1 cellular context compared by ENCODE assay signal in genomic region chr17:74776044-74776962, GRCh38.
TF ChIP-seq lines count a peak whose summit lies in the region.

Gene NAT9 (minus strand): TSS chr17:74776345. CDS start chr17:74775698, 647 bp downstream.

TF ChIP-seq in HepG2, 621 proteins besides CTCF, POLR2A, EP300 and RAD21 (continued from another document and continues in another):
- no peak for TF ChIP-seq FUBP1 (CRISPR knock-in tag; IDR thresholded peaks at IDR 0.05; ENCODE audit: borderline replicate concordance)
- peak; percentile 70 for TF ChIP-seq ZNF776 (CRISPR knock-in tag; IDR thresholded peaks at IDR 0.05)
- TF ChIP-seq HES4 (CRISPR knock-in tag; IDR thresholded peaks at IDR 0.05; ENCODE audit: borderline replicate concordance) = peak; percentile 82; the same call in 1 of the 2 replicates
- TF ChIP-seq ZNF558 (CRISPR knock-in tag; IDR thresholded peaks at IDR 0.05; ENCODE audit: borderline replicate concordance) = peak; percentile 50; the same call in 1 of the 2 replicates
- TF ChIP-seq MBNL3 (CRISPR knock-in tag; conservative IDR thresholded peaks at IDR 0.05) = no peak
- TF ChIP-seq U2AF2 (IDR thresholded peaks at IDR 0.05; ENCODE audit: low read depth, low read length) = no peak
- peak; percentile 68 for TF ChIP-seq MIXL1 (CRISPR knock-in tag; IDR thresholded peaks at IDR 0.05)
- no peak for TF ChIP-seq NBN (conservative IDR thresholded peaks at IDR 0.05)
- no peak for TF ChIP-seq ELF4 (CRISPR knock-in tag; IDR thresholded peaks at IDR 0.05; ENCODE audit: borderline replicate concordance)
- TF ChIP-seq ZNF780A (CRISPR knock-in tag; IDR thresholded peaks at IDR 0.05) = 0 out of 2 replicates have a peak, but pooled peaks have one; percentile 22
- 0 out of 2 replicates have a peak, but pooled peaks have one; percentile 49 for TF ChIP-seq PRMT3 (CRISPR knock-in tag; IDR thresholded peaks at IDR 0.05; ENCODE audit: borderline replicate concordance, low read depth)
- TF ChIP-seq THAP7 (CRISPR knock-in tag; IDR thresholded peaks at IDR 0.05) = peak; percentile 56; the same call in 1 of the 2 replicates
- TF ChIP-seq POLR2G (IDR thresholded peaks at IDR 0.05; ENCODE audit: low read depth, low read length) = peak; percentile 90
- peak; percentile 80 for TF ChIP-seq CREB1 (IDR thresholded peaks at IDR 0.05)
- peak; percentile 60 for TF ChIP-seq CREB1 (CRISPR knock-in tag; IDR thresholded peaks at IDR 0.05)
- TF ChIP-seq ZNF407 (CRISPR knock-in tag; IDR thresholded peaks at IDR 0.05; ENCODE audit: not compliant biosample characterization) = no peak
- peak; percentile 85 for TF ChIP-seq YEATS4 (CRISPR knock-in tag; IDR thresholded peaks at IDR 0.05; ENCODE audit: borderline replicate concordance)
- TF ChIP-seq ZNF670 (CRISPR knock-in tag; IDR thresholded peaks at IDR 0.05; ENCODE audit: borderline replicate concordance) = no peak; the same call in 1 of the 2 replicates
- TF ChIP-seq SP2 (CRISPR knock-in tag; IDR thresholded peaks at IDR 0.05) = peak; percentile 90
- no peak for TF ChIP-seq ZNF597 (CRISPR knock-in tag; IDR thresholded peaks at IDR 0.05)
- no peak for TF ChIP-seq PBX3 (CRISPR knock-in tag; IDR thresholded peaks at IDR 0.05; ENCODE audit: borderline replicate concordance)
- no peak for TF ChIP-seq KLF12 (CRISPR knock-in tag; IDR thresholded peaks at IDR 0.05; ENCODE audit: borderline replicate concordance)
- no peak for TF ChIP-seq ATM (IDR thresholded peaks at IDR 0.05; ENCODE audit: borderline replicate concordance)
- TF ChIP-seq ZNF326 (CRISPR knock-in tag; IDR thresholded peaks at IDR 0.05; ENCODE audit: borderline replicate concordance) = peak; percentile 22; the same call in 1 of the 2 replicates
- no peak for TF ChIP-seq CERS6 (CRISPR knock-in tag; IDR thresholded peaks at IDR 0.05)
- TF ChIP-seq HNF1B (CRISPR knock-in tag; IDR thresholded peaks at IDR 0.05) = peak; percentile 79; the same call in 1 of the 2 replicates
- 0 out of 2 replicates have a peak, but pooled peaks have one; percentile 42 for TF ChIP-seq TRAFD1 (CRISPR knock-in tag; IDR thresholded peaks at IDR 0.05; ENCODE audit: borderline replicate concordance)
- TF ChIP-seq ZSCAN9 (CRISPR knock-in tag; IDR thresholded peaks at IDR 0.05; ENCODE audit: borderline replicate concordance) = peak; percentile 86; the same call in 1 of the 2 replicates
- TF ChIP-seq TP53 (CRISPR knock-in tag; conservative IDR thresholded peaks at IDR 0.05) = no peak
- TF ChIP-seq ZNF431 (CRISPR knock-in tag; IDR thresholded peaks at IDR 0.05; ENCODE audit: borderline replicate concordance, low read depth) = peak; percentile 40; the same call in 1 of the 2 replicates
- peak; percentile 88 for TF ChIP-seq POGZ (CRISPR knock-in tag; IDR thresholded peaks at IDR 0.05)
- peak; percentile 67; the same call in 1 of the 2 replicates for TF ChIP-seq KDM2A (CRISPR knock-in tag; IDR thresholded peaks at IDR 0.05; ENCODE audit: borderline replicate concordance, low read depth)
- TF ChIP-seq KLF16 (CRISPR knock-in tag; IDR thresholded peaks at IDR 0.05) = peak in 1 of 2 experiments; percentile 97; a peak in 2 of 4 replicates
- TF ChIP-seq BCL3 (CRISPR knock-in tag; IDR thresholded peaks at IDR 0.05) = peak; percentile 63
- TF ChIP-seq CHCHD3 (CRISPR knock-in tag; IDR thresholded peaks at IDR 0.05) = no peak
- no peak for TF ChIP-seq IKZF4 (CRISPR knock-in tag; IDR thresholded peaks at IDR 0.05; ENCODE audit: borderline replicate concordance, low read depth, not compliant biosample characterization)
- peak; percentile 94 for TF ChIP-seq SP1 (IDR thresholded peaks at IDR 0.05)
- peak; percentile 100 for TF ChIP-seq SP1 (CRISPR knock-in tag; IDR thresholded peaks at IDR 0.05)
- no peak for TF ChIP-seq ZBTB37 (CRISPR knock-in tag; IDR thresholded peaks at IDR 0.05)
